8 cellular contexts compared by ENCODE assay signal in genomic region chr1:218345673-218346390, GRCh38. TPM values are rescaled to one million over a fixed set of nuclear protein-coding genes. Genes with fewer than 3 reads are reported as not detected.
A peak's percentile ranks its signal among the peaks of the same experiment; 100 is the strongest.
DNase-seq lines count a peak whose midpoint lies in the region; ATAC-seq, FAIRE-seq and TF ChIP-seq lines count a peak whose summit lies in the region.

No MANE protein-coding gene starts in this region.

- peak; percentile 86 for FAIRE-seq in HTR-8/SVneo (lab: Jason Lieb, UNC)

- peaks cover 65% of the 10 kb centered on the region for H3K79me2 ChIP-seq in mammary epithelial cell (ENCODE audit: insufficient read depth, low read length)

- intact Hi-C loops in mammary epithelial cell (cut with micrococcal nuclease) = loop anchor here (1.0 to 5.0 kb wide), 7 partner anchors 35 to 1041 kb away; no protein-coding TSS in a partner anchor

- BruUV-seq in mammary epithelial cell (replicated peaks; lab: Mats Ljungman, UMichigan) = no TSS peak

- no peaks in the 10 kb centered on the region for H4K20me1 ChIP-seq in mammary epithelial cell (ENCODE audit: insufficient read depth, low read length)

- H3K36me3 ChIP-seq in GM06990 (ENCODE audit: control insufficient read depth, insufficient read depth, low read length) (no peaks in the 10 kb centered on the region), mammary epithelial cell (ENCODE audit: insufficient read depth, low read length) (no peaks in the 10 kb centered on the region)

- WGBS in mammary epithelial cell (ENCODE audit: low coverage, missing lambda C conversion rate) = 2% methylated on average over 39 of the region's 64 CpGs

- peak; percentile 71 for DNase-seq in GM06990 (ENCODE audit: extremely low read depth, insufficient read length)
- no peak for DNase-seq in HTR-8/SVneo (ENCODE audit: insufficient read length, low spot score)
- DNase-seq in RWPE1 (ENCODE audit: low spot score) = peak; percentile 58
- peak; percentile 75 for DNase-seq in mammary epithelial cell
- DNase-seq in islet precursor cell = peak; percentile 86
- no peak for DNase-seq in foreskin melanocyte

- no peak for TF ChIP-seq CTCF in GM06990 (IDR thresholded peaks at IDR 0.05; ENCODE audit: insufficient read depth, low read length, poor library complexity, severe bottlenecking)
- TF ChIP-seq CTCF in RWPE1 (conservative IDR thresholded peaks at IDR 0.05; ENCODE audit: low read depth) = no peak
- peak in 1 of 2 donors; percentile 1 for TF ChIP-seq CTCF in mammary epithelial cell (conservative IDR thresholded peaks at IDR 0.05 in 1 of 2, IDR thresholded peaks at IDR 0.05 in 1 of 2; ENCODE audit: extremely low read depth in 1 of 2, insufficient read depth in 1 of 2, low read depth in 1 of 2, low read length in 2 of 2)

- POLR2A ChIA-PET in RWPE1 (lab: Yijun Ruan, JAX; ENCODE audit: low non-redundant PET) = interaction anchor here (0.6 kb wide), 1 partner anchor 129 kb away, joined by 4 read pairs; no protein-coding TSS in a partner anchor

- H3K4me1 ChIP-seq in mammary epithelial cell (ENCODE audit: insufficient read depth, low read length) = peaks cover 7% of the 10 kb centered on the region

- peak overlapping the region; percentile 83 for H3K27ac ChIP-seq in RWPE1
- H3K27ac ChIP-seq in mammary epithelial cell (ENCODE audit: insufficient read depth, low read depth, low read length) = peak overlapping the region; percentile 88
- H3K27ac ChIP-seq in skin epidermis = peak overlapping the region; percentile 31 to 85 (median 72)

- H3K4me3 ChIP-seq in GM06990 (replicated peaks; ENCODE audit: low read depth, low read length) = peak overlapping the region; percentile 72
- H3K4me3 ChIP-seq in mammary epithelial cell (replicated peaks in 1 of 3; ENCODE audit: insufficient read depth in 1 of 3, low read depth in 2 of 3, low read length in 3 of 3) = peak overlapping the region; percentile 77 to 92 (median 81)
- H3K4me3 ChIP-seq in skin epidermis = peak overlapping the region; percentile 48 to 61 (median 55)

- H3K4me2 ChIP-seq in mammary epithelial cell (ENCODE audit: insufficient read depth, low read depth, low read length) = peak overlapping the region; percentile 97

- peak overlapping the region; percentile 97 for H3K9ac ChIP-seq in mammary epithelial cell (ENCODE audit: insufficient read depth, low read length)

- H3K9me3 ChIP-seq in mammary epithelial cell (replicated peaks; ENCODE audit: insufficient read depth, low read length) = no peaks in the 10 kb centered on the region

- H2AFZ ChIP-seq in mammary epithelial cell (ENCODE audit: low read depth, low read length) = peak overlapping the region; percentile 41

- 0 out of 2 replicates have a peak, but pooled peaks cover 2% of the 10 kb centered on the region for H3K27me3 ChIP-seq in GM06990 (replicated peaks; ENCODE audit: control insufficient read depth, insufficient read depth, low read length)
- no peaks in the 10 kb centered on the region for H3K27me3 ChIP-seq in mammary epithelial cell (ENCODE audit: insufficient read depth, low read length)

- ATAC-seq in GM21529 (IDR thresholded peaks at IDR 0.05; ENCODE audit: unreplicated experiment) = peak; percentile 62

- CTCF ChIA-PET in RWPE1 (lab: Yijun Ruan, JAX) (interaction anchor here (0.6 to 1.2 kb wide), 7 partner anchors 16 to 1315 kb away, joined by 3 to 5 read pairs (median 3); no protein-coding TSS in a partner anchor), mammary epithelial cell (lab: Charles Lee; ENCODE audit: low non-redundant PET) (interaction anchor here (0.7 to 1.2 kb wide), 2 partner anchors 10 to 721 kb away, joined by 3 to 4 read pairs; no protein-coding TSS in a partner anchor)

- in situ Hi-C loops in mammary epithelial cell (cut with MboI; ENCODE audit: low sequenced_read_pairs in 2 of 2) = loop anchor here (10.0 to 25.0 kb wide), 8 partner anchors 166 to 1466 kb away; no protein-coding TSS in a partner anchor

- dilution Hi-C loops in mammary epithelial cell (cut with HindIII; ENCODE audit: low sequenced_read_pairs) = loop anchor here (10.0 kb wide), 1 partner anchor 529 kb away; no protein-coding TSS in a partner anchor

RNA-seq across cellular contexts. Expression of gene TGFB2, which starts 0.7 kb away (rescaled TPM):
- 100 to 1,000 TPM in 1 of 2 donors, 10 to 100 TPM in 1; 39.6 to 120 TPM for total RNA-seq in mammary epithelial cell
- polyA plus RNA-seq in mammary epithelial cell = 10.9 TPM
- polyA minus RNA-seq in mammary epithelial cell = 35.6 TPM

Comparison
In these comparisons a context has a peak if more than half of its experiments do, and no peak if none do; other contexts are left out.
1. DNase-seq: peak in GM06990 (single experiment), RWPE1 (single experiment), mammary epithelial cell (single experiment) and islet precursor cell (single experiment); none in HTR-8/SVneo (single experiment) and foreskin melanocyte (single experiment).
2. Peak in every context shown above with its lines, with median percentiles within 50 percentile points of each other: H3K4me3 ChIP-seq and H3K27ac ChIP-seq.